In genomic region chr19:45404557-45405434, GRCh38 we compare ENCODE assay signal across 8 cellular contexts. TPM values are rescaled to one million over a fixed set of nuclear protein-coding genes. Genes with fewer than 3 reads are reported as not detected.
A peak's percentile ranks its signal among the peaks of the same experiment; 100 is the strongest.
DNase-seq lines count a peak whose midpoint lies in the region; ATAC-seq and TF ChIP-seq lines count a peak whose summit lies in the region.

TSS of gene PPP1R13L (minus strand) at chr19:45405069. CDS start at chr19:45398318, 6,751 bp downstream.

- POLR2A ChIA-PET in CD4-positive, alpha-beta memory T cell (lab: Charles Lee; ENCODE audit: partially characterized antibody): interaction anchor here (0.6 to 2.1 kb wide), 4 partner anchors 10 to 65 kb away, joined by 3 to 6 read pairs (median 4); no protein-coding TSS in a partner anchor
- POLR2A ChIA-PET in HCT116 (lab: Charles Lee): interaction anchor here (0.9 to 3.1 kb wide), 4 partner anchors 20 to 80 kb away, joined by 3 to 16 read pairs (median 4); partner anchors contain the start of gene FOSB
- POLR2A ChIA-PET in activated CD4-positive, alpha-beta memory T cell treated with anti-CD3 and anti-CD28 coated beads for 36 hours (lab: Charles Lee): interaction anchor here (1.2 kb wide), 1 partner anchor 63 kb away, joined by 4 read pairs; the partner anchor contains the start of gene FOSB

- no peak for TF ChIP-seq POLR2A in HCT116 (IDR thresholded peaks at IDR 0.05; ENCODE audit: borderline replicate concordance, extremely low read depth, insufficient read depth, insufficient read length)

- no peak within 1 kb of the TSS for H2AFZ ChIP-seq in HCT116 (ENCODE audit: low read depth, low read length, poor library complexity, severe bottlenecking)

- H3K4me3 ChIP-seq in CD4-positive, alpha-beta memory T cell (ENCODE audit: low read length in 2 of 2): peak within 1 kb of the TSS; percentile 91 to 94
- H3K4me3 ChIP-seq in HCT116 (replicated peaks in 1 of 2; ENCODE audit: low read depth in 1 of 2, low read length in 2 of 2): peak within 1 kb of the TSS; percentile 83 to 99
- H3K4me3 ChIP-seq in epithelial cell of proximal tubule (ENCODE audit: low read depth, low read length): peak within 1 kb of the TSS; percentile 83
- peak within 1 kb of the TSS; percentile 45 for H3K4me3 ChIP-seq in mucosa of stomach (ENCODE audit: low read length)
- H3K4me3 ChIP-seq in thoracic aorta: peak within 1 kb of the TSS; percentile 88

- H3K4me2 ChIP-seq in HCT116 (ENCODE audit: low read length): peak within 1 kb of the TSS; percentile 78

- H3K36me3 ChIP-seq in CD4-positive, alpha-beta memory T cell (ENCODE audit: insufficient read depth, low read length): no peaks in the 10 kb centered on the region
- H3K36me3 ChIP-seq in HCT116 (ENCODE audit: control insufficient read depth in 1 of 2, insufficient read depth in 2 of 2, low read length in 2 of 2) (peaks cover 0 to 11% of the 10 kb centered on the region in 2 experiments; a peak in 1 of 4 replicates), mucosa of stomach (ENCODE audit: control insufficient read depth, insufficient read depth, low read length) (no peaks in the 10 kb centered on the region), thoracic aorta (no peaks in the 10 kb centered on the region)

- RAD21 ChIA-PET in HCT116 (lab: Charles Lee; ENCODE audit: low non-redundant PET in 1 of 2, low total read pairs in 2 of 2, uncharacterized antibody in 2 of 2, unreplicated experiment in 2 of 2): interaction anchor here in 1 of 2 experiments (1.2 kb wide), 1 partner anchor 74 kb away, joined by 3 read pairs; no protein-coding TSS in a partner anchor

- no peaks in the 10 kb centered on the region for H3K9me2 ChIP-seq in HCT116 (ENCODE audit: insufficient read depth)

- peaks cover 35% of the 10 kb centered on the region for H3K4me1 ChIP-seq in CD4-positive, alpha-beta memory T cell (ENCODE audit: insufficient read depth, low read length)
- peaks cover 27 to 61% of the 10 kb centered on the region in 2 experiments for H3K4me1 ChIP-seq in HCT116 (ENCODE audit: control insufficient read depth in 1 of 2, insufficient read depth in 2 of 2, low read length in 2 of 2)
- H3K4me1 ChIP-seq in mucosa of stomach (ENCODE audit: control insufficient read depth, insufficient read depth, low read length): peaks cover 34% of the 10 kb centered on the region
- peaks cover 12 to 42% of the 10 kb centered on the region in 2 donors for H3K4me1 ChIP-seq in thoracic aorta (ENCODE audit: control insufficient read depth in 1 of 2, low read depth in 2 of 2)

- H3K79me2 ChIP-seq in HCT116 (ENCODE audit: insufficient read depth, low read length): peaks cover 77% of the 10 kb centered on the region

- TF ChIP-seq CTCF in HCT116 (IDR thresholded peaks at IDR 0.05 in 2 of 3, conservative IDR thresholded peaks at IDR 0.05 in 1 of 3; ENCODE audit: borderline replicate concordance in 1 of 3, insufficient read depth in 1 of 3, low read depth in 2 of 3, low read length in 2 of 3) (no peak), epithelial cell of proximal tubule (conservative IDR thresholded peaks at IDR 0.05; ENCODE audit: low read depth, low read length) (no peak), thoracic aorta (IDR thresholded peaks at IDR 0.05) (no peak)

- no peaks in the 10 kb centered on the region for H3K9me3 ChIP-seq in CD4-positive, alpha-beta memory T cell (ENCODE audit: control insufficient read depth in 1 of 2, low read length in 2 of 2)
- H3K9me3 ChIP-seq in HCT116 (ENCODE audit: control insufficient read depth in 1 of 2, insufficient read depth in 1 of 2, low read depth in 1 of 2, low read length in 2 of 2): no peaks in the 10 kb centered on the region
- no peaks in the 10 kb centered on the region for H3K9me3 ChIP-seq in mucosa of stomach (ENCODE audit: control insufficient read depth, low read length)
- no peaks in the 10 kb centered on the region for H3K9me3 ChIP-seq in thoracic aorta

- H3K4me1 Mint-ChIP-seq in CD4-positive, alpha-beta memory T cell: peaks cover 13 to 35% (median 26%) of the 10 kb centered on the region in 4 donors
- H3K4me1 Mint-ChIP-seq in activated CD4-positive, alpha-beta memory T cell treated with anti-CD3 and anti-CD28 coated beads for 36 hours (ENCODE audit: low read depth): peaks cover 39% of the 10 kb centered on the region

- H4K20me1 ChIP-seq in HCT116 (ENCODE audit: insufficient read depth): no peaks in the 10 kb centered on the region

- intact Hi-C loops in CD4-positive, alpha-beta memory T cell (cut with micrococcal nuclease): loop anchor here (1.0 to 5.0 kb wide), 5 partner anchors 19 to 1943 kb away; partner anchors contain the start of genes DHX34, ERCC1, ERCC2 and TOMM40
- intact Hi-C loops in HCT116 (cut with micrococcal nuclease): loop anchor here (1.0 kb wide), 1 partner anchor 74 kb away; no protein-coding TSS in a partner anchor
- intact Hi-C loops in activated CD4-positive, alpha-beta memory T cell treated with anti-CD3 and anti-CD28 coated beads for 36 hours (cut with micrococcal nuclease): loop anchor here (1.0 kb wide), 2 partner anchors 34 to 74 kb away; partner anchors contain the start of gene ERCC2

- peaks cover 16 to 27% of the 10 kb centered on the region in 2 donors for H3K27me3 Mint-ChIP-seq in CD4-positive, alpha-beta memory T cell
- peaks cover 32% of the 10 kb centered on the region for H3K27me3 Mint-ChIP-seq in activated CD4-positive, alpha-beta memory T cell treated with anti-CD3 and anti-CD28 coated beads for 36 hours

- H3K27ac ChIP-seq in CD4-positive, alpha-beta memory T cell (ENCODE audit: low read depth, low read length): peak within 1 kb of the TSS; percentile 65
- H3K27ac ChIP-seq in HCT116 (ENCODE audit: low read depth, low read length) (peak within 1 kb of the TSS; percentile 87), thoracic aorta (peak within 1 kb of the TSS; percentile 97)

- CTCF ChIA-PET in CD4-positive, alpha-beta memory T cell (lab: Charles Lee; ENCODE audit: partially characterized antibody): interaction anchor here (2.1 to 3.4 kb wide), 2 partner anchors 10 to 35 kb away, joined by 4 to 11 read pairs; no protein-coding TSS in a partner anchor
- CTCF ChIA-PET in HCT116 (lab: Charles Lee): interaction anchor here (0.7 to 1.8 kb wide), 6 partner anchors 10 to 238 kb away, joined by 3 to 22 read pairs (median 4); no protein-coding TSS in a partner anchor
- CTCF ChIA-PET in activated CD4-positive, alpha-beta memory T cell treated with anti-CD3 and anti-CD28 coated beads for 36 hours (lab: Charles Lee): interaction anchor here (0.7 to 4.2 kb wide), 8 partner anchors 11 to 81 kb away, joined by 3 to 36 read pairs (median 4); no protein-coding TSS in a partner anchor

- no peak for TF ChIP-seq RAD21 in HCT116 (IDR thresholded peaks at IDR 0.05; ENCODE audit: low read depth)

- H3K36me3 Mint-ChIP-seq in CD4-positive, alpha-beta memory T cell: peaks cover 0 to 9% of the 10 kb centered on the region in 2 donors
- H3K36me3 Mint-ChIP-seq in activated CD4-positive, alpha-beta memory T cell treated with anti-CD3 and anti-CD28 coated beads for 36 hours: peaks cover 9% of the 10 kb centered on the region

- no peak for DNase-seq in CD4-positive, alpha-beta memory T cell
- DNase-seq in HCT116 (ENCODE audit: low read depth, low spot score): peak; percentile 96
- peak; percentile 81 for DNase-seq in NCI-H2227 (lab: John Stamatoyannopoulos, UW; ENCODE audit: unreplicated experiment)
- peak; percentile 78 for DNase-seq in activated CD4-positive, alpha-beta memory T cell treated with anti-CD3 and anti-CD28 coated beads for 36 hours
- peak; percentile 46 for DNase-seq in epithelial cell of proximal tubule (ENCODE audit: low read depth)
- DNase-seq in thoracic aorta (ENCODE audit: low spot score): peak; percentile 36

- peaks cover 16% of the 10 kb centered on the region for H3K27me3 ChIP-seq in CD4-positive, alpha-beta memory T cell (ENCODE audit: insufficient read depth, low read length)
- H3K27me3 ChIP-seq in HCT116 (ENCODE audit: insufficient read depth, low read length): no peaks in the 10 kb centered on the region
- H3K27me3 ChIP-seq in mucosa of stomach (ENCODE audit: control insufficient read depth, insufficient read depth, low read length): peaks cover 8% of the 10 kb centered on the region
- no peaks in the 10 kb centered on the region for H3K27me3 ChIP-seq in thoracic aorta (replicated peaks; ENCODE audit: insufficient read depth)

- peak; percentile 62 for ATAC-seq in HCT116
- peak; percentile 32 for ATAC-seq in thoracic aorta (ENCODE audit: insufficient number of reproducible peaks, low FRiP score, low read depth)
- ATAC-seq in HG03139 (IDR thresholded peaks at IDR 0.05; ENCODE audit: unreplicated experiment): no peak

- peak within 1 kb of the TSS; percentile 79 for H3K9ac ChIP-seq in HCT116 (ENCODE audit: low read length)
- H3K9ac ChIP-seq in mucosa of stomach (ENCODE audit: low read length): peak within 1 kb of the TSS; percentile 83

- peaks cover 0 to 4% (median 0%) of the 10 kb centered on the region in 8 donors for H3K9me3 Mint-ChIP-seq in CD4-positive, alpha-beta memory T cell
- H3K9me3 Mint-ChIP-seq in activated CD4-positive, alpha-beta memory T cell treated with anti-CD3 and anti-CD28 coated beads for 36 hours: no peaks in the 10 kb centered on the region

- H3K4me3 Mint-ChIP-seq in CD4-positive, alpha-beta memory T cell: peak within 1 kb of the TSS; percentile 90 to 99 (median 97)
- peak within 1 kb of the TSS; percentile 94 for H3K4me3 Mint-ChIP-seq in activated CD4-positive, alpha-beta memory T cell treated with anti-CD3 and anti-CD28 coated beads for 36 hours

- H3K27ac Mint-ChIP-seq in CD4-positive, alpha-beta memory T cell: peak within 1 kb of the TSS; percentile 69 to 99 (median 96)
- peak within 1 kb of the TSS; percentile 84 for H3K27ac Mint-ChIP-seq in activated CD4-positive, alpha-beta memory T cell treated with anti-CD3 and anti-CD28 coated beads for 36 hours

- BruUV-seq in HCT116 (replicated peaks; lab: Mats Ljungman, UMichigan): TSS peak; percentile 59

TF ChIP-seq in HCT116, 20 proteins besides CTCF, POLR2A, EP300 and RAD21 (continues in another document):
- TF ChIP-seq JUND (IDR thresholded peaks at IDR 0.05): no peak
- no peak for TF ChIP-seq YY1 (IDR thresholded peaks at IDR 0.05; ENCODE audit: extremely low read depth, insufficient replicate concordance, low read depth, low read length)
- no peak for TF ChIP-seq EGR1 (IDR thresholded peaks at IDR 0.05; ENCODE audit: low read depth)

RNA-seq across cellular contexts. Expression of gene PPP1R13L, which starts in this region (rescaled TPM):
- 10 to 100 TPM; 10.3 to 13.0 TPM for total RNA-seq in CD4-positive, alpha-beta memory T cell
- under 1 TPM; 0.66 to 0.76 TPM for polyA plus RNA-seq in CD4-positive, alpha-beta memory T cell
- total RNA-seq in HCT116 (2021; ENCODE audit: unreplicated experiment) (89.1 TPM), epithelial cell of proximal tubule (15.2 and 16.8 TPM in 2 replicates), thoracic aorta (100 to 1,000 TPM in 1 of 2 donors, 10 to 100 TPM in 1; 51.2 to 112 TPM)
- polyA plus RNA-seq in HCT116 (2012): 125 and 158 TPM in 2 replicates
- total RNA-seq in activated CD4-positive, alpha-beta memory T cell treated with anti-CD3 and anti-CD28 coated beads for 36 hours: 1 to 10 TPM; 8.1 to 9.2 TPM

Comparison
In these comparisons a context has a peak if more than half of its experiments do, and no peak if none do; other contexts are left out.
1. DNase-seq: peak in HCT116 (single experiment), NCI-H2227 (single experiment), activated CD4-positive, alpha-beta memory T cell treated with anti-CD3 and anti-CD28 coated beads for 36 hours (single experiment), epithelial cell of proximal tubule (single experiment) and thoracic aorta (single experiment); none in CD4-positive, alpha-beta memory T cell (0 of 5).
2. Peak in every context shown above with its lines, with median percentiles within 50 percentile points of each other: H3K27ac ChIP-seq and H3K4me3 ChIP-seq.